In the genomic region with DNA sequence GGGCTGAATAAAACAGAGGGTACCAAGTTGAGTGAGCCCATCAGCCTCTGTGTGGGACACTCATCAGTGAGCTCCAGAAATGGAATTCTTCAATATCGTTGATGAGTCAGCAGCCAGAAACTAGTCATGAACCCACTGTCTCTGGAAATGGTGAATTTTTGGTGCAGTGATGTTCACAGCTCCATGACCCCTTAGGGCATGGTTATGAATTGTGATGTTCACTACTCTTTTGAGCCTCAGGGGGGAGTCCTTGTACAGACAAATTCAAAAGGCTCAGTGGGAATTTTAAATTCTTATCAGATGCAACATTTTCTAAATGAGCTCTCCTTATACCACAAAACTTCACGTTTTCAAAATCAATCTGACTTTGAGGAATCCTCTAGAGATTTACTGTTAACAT, we compare ENCODE assay signal across 8 cellular contexts.
DNase-seq lines count a peak whose midpoint lies in the region; ATAC-seq, FAIRE-seq and TF ChIP-seq lines count a peak whose summit lies in the region.

No MANE protein-coding gene starts in this region.

- H3K23ac ChIP-seq in H1 (ENCODE audit: insufficient read length) (no peak overlapping the region), trophoblast cell (ENCODE audit: low read length) (no peak overlapping the region)

- H3K27ac ChIP-seq in H1 (ENCODE audit: low read depth, low read length) (no peak overlapping the region), trophoblast cell (ENCODE audit: low read depth, low read length) (no peak overlapping the region)

- TF ChIP-seq POLR2A in H1 (IDR thresholded peaks at IDR 0.05; ENCODE audit: control extremely low read depth in 1 of 2, low read depth in 2 of 2, low read length in 2 of 2) = no peak

- H2BK5ac ChIP-seq in H1 (ENCODE audit: low read depth, low read length) (no peak overlapping the region), trophoblast cell (ENCODE audit: low read depth, low read length, poor library complexity) (no peak overlapping the region)

- no peak overlapping the region for H3K56ac ChIP-seq in H1 (replicated peaks; ENCODE audit: insufficient read length, low read depth, low read length)

- H3K79me1 ChIP-seq in H1 (ENCODE audit: low read depth, low read length) (no peaks in the 10 kb centered on the region), trophoblast cell (ENCODE audit: low read length) (no peaks in the 10 kb centered on the region)

- peak; percentile 66 for ATAC-seq in GM21529 (IDR thresholded peaks at IDR 0.05; ENCODE audit: unreplicated experiment)
- no peak for ATAC-seq in GM18502 (IDR thresholded peaks at IDR 0.05; ENCODE audit: poor library complexity, unreplicated experiment)
- ATAC-seq in GM19395 (IDR thresholded peaks at IDR 0.05; ENCODE audit: unreplicated experiment) = no peak

- no peak overlapping the region for H2BK20ac ChIP-seq in H1 (ENCODE audit: low read length)

- no peak overlapping the region for H2BK15ac ChIP-seq in H1 (ENCODE audit: low read length)

- H2BK12ac ChIP-seq in H1 (ENCODE audit: low read depth, low read length) = no peak overlapping the region
- H2BK12ac ChIP-seq in trophoblast cell (ENCODE audit: low read length) = no peak overlapping the region

- H3K9me3 ChIP-seq in H1 (ENCODE audit: insufficient read depth in 2 of 2, low read depth in 1 of 2, low read length in 1 of 2) (no peaks in the 10 kb centered on the region), trophoblast cell (ENCODE audit: insufficient read depth, low read depth, low read length) (no peaks in the 10 kb centered on the region)

- no peak overlapping the region for H3K4me3 ChIP-seq in H1 (ENCODE audit: extremely low read depth in 1 of 4, insufficient read depth in 2 of 4, low read depth in 3 of 4, low read length in 4 of 4)
- no peak overlapping the region for H3K4me3 ChIP-seq in trophoblast cell (ENCODE audit: low read depth, low read length)

- no peak overlapping the region for H2AK5ac ChIP-seq in H1 (ENCODE audit: low read depth, low read length)
- no peak overlapping the region for H2AK5ac ChIP-seq in trophoblast cell (ENCODE audit: low read length)

- CTCF ChIA-PET in H1 (lab: Charles Lee; ENCODE audit: partially characterized antibody) = interaction anchor here (0.6 to 4.2 kb wide), 62 partner anchors 9 to 808 kb away, joined by 3 to 44 read pairs (median 4); no protein-coding TSS in a partner anchor

- TF ChIP-seq EP300 in H1 (IDR thresholded peaks at IDR 0.05; ENCODE audit: borderline replicate concordance in 1 of 2, low read depth in 2 of 2, low read length in 2 of 2) = no peak

- H3K18ac ChIP-seq in H1 (ENCODE audit: extremely low read depth, low read length) = no peak overlapping the region
- no peak overlapping the region for H3K18ac ChIP-seq in trophoblast cell (ENCODE audit: low read length)

- 91% methylated on average over 2 of the region's 2 CpGs; no CpG with 5 or more reads in 1 of the 2 experiments for WGBS in H1 (ENCODE audit: extremely low coverage in 1 of 2, insufficient coverage in 1 of 2, insufficient read length in 1 of 2, insufficient replicate concordance in 2 of 2, low coverage in 1 of 2, low lambda C conversion rate in 2 of 2, missing lambda C conversion rate in 1 of 2), 2 experiments
- no CpG with 5 or more reads among the region's 2 CpGs for whole genome bisulfite sequencing in trophoblast cell (ENCODE audit: extremely low coverage, insufficient coverage, insufficient read length)

- H3K4me2 ChIP-seq in H1 (ENCODE audit: insufficient read depth in 1 of 2, low read depth in 2 of 2, low read length in 2 of 2) (no peak overlapping the region), trophoblast cell (ENCODE audit: low read length) (no peak overlapping the region)

- H3K4me1 ChIP-seq in H1 (replicated peaks in 1 of 4; ENCODE audit: control insufficient read depth in 3 of 4, insufficient read depth in 4 of 4, low read length in 3 of 4) = peaks cover 0 to 7% (median 0%) of the 10 kb centered on the region in 4 experiments; a peak in 3 of 7 replicates
- H3K4me1 ChIP-seq in trophoblast cell (ENCODE audit: control insufficient read depth in 1 of 2, insufficient read depth in 2 of 2, low read length in 2 of 2) = no peaks in the 10 kb centered on the region

- no peaks in the 10 kb centered on the region for H3K27me3 ChIP-seq in H1 (replicated peaks in 1 of 4; ENCODE audit: control insufficient read depth in 3 of 4, extremely low read depth in 1 of 4, insufficient read depth in 3 of 4, low read length in 3 of 4)
- H3K27me3 ChIP-seq in trophoblast cell (ENCODE audit: insufficient read depth, low read length) = no peaks in the 10 kb centered on the region

- peak in 2 of 3 experiments; percentile 53 to 61; a peak in 3 of 4 replicates for TF ChIP-seq CTCF in H1 (IDR thresholded peaks at IDR 0.05; ENCODE audit: control extremely low read depth in 1 of 3, insufficient read depth in 1 of 3, low read depth in 1 of 3, low read length in 3 of 3)

- no peaks in the 10 kb centered on the region for H3K79me2 ChIP-seq in H1 (ENCODE audit: control insufficient read depth in 1 of 2, insufficient read depth in 2 of 2, low read length in 2 of 2)
- H3K79me2 ChIP-seq in trophoblast cell (ENCODE audit: control insufficient read depth, insufficient read depth, low read length, poor library complexity) = no peaks in the 10 kb centered on the region

- H4K91ac ChIP-seq in H1 (replicated peaks; ENCODE audit: insufficient read length, low read length) (no peak overlapping the region), trophoblast cell (ENCODE audit: low read depth, low read length) (no peak overlapping the region)

- H4K5ac ChIP-seq in H1 (ENCODE audit: insufficient read length, low read depth, low read length) = no peak overlapping the region

- no peaks in the 10 kb centered on the region for H4K20me1 ChIP-seq in H1 (replicated peaks in 1 of 2; ENCODE audit: control insufficient read depth in 1 of 2, insufficient read depth in 2 of 2, low read length in 2 of 2)

- peak; percentile 92 for FAIRE-seq in H1 (lab: Jason Lieb, UNC)

- H4K12ac ChIP-seq in trophoblast cell (ENCODE audit: low read depth, low read length) = no peak overlapping the region

- H4K8ac ChIP-seq in H1 (ENCODE audit: extremely low read depth, insufficient read depth, low read length) (no peak overlapping the region), trophoblast cell (ENCODE audit: low read depth, low read length) (no peak overlapping the region)

- no peaks in the 10 kb centered on the region; a peak in 1 of 8 replicates for H3K36me3 ChIP-seq in H1 (ENCODE audit: control insufficient read depth in 2 of 4, insufficient read depth in 4 of 4, low read length in 3 of 4)
- H3K36me3 ChIP-seq in trophoblast cell (ENCODE audit: control insufficient read depth in 1 of 2, insufficient read depth in 2 of 2, low read length in 2 of 2) = no peaks in the 10 kb centered on the region

- H3K23me2 ChIP-seq in H1 (ENCODE audit: low read depth, low read length) = no peaks in the 10 kb centered on the region

- no peak overlapping the region for H2AFZ ChIP-seq in H1 (ENCODE audit: low read length)
- no peak overlapping the region for H2AFZ ChIP-seq in trophoblast cell (ENCODE audit: insufficient read depth, low read length, poor library complexity)

- no peak overlapping the region for H2BK120ac ChIP-seq in H1 (replicated peaks; ENCODE audit: low read depth, low read length)
- H2BK120ac ChIP-seq in trophoblast cell (ENCODE audit: insufficient read depth, low read length, poor library complexity) = no peak overlapping the region

- DNase-seq in AML-193 (lab: John Stamatoyannopoulos, UW) (peak; percentile 11 to 14), NCI-H460 (ENCODE audit: extremely low read depth, low read depth) (peak; percentile 16), H1 (ENCODE audit: low read depth in 1 of 2, low spot score in 2 of 2) (no peak), trophoblast cell (peak; percentile 13 to 62)
- DNase-seq in activated CD4-positive, alpha-beta T cell treated with anti-CD3 and anti-CD28 coated beads for 1 hour = no peak

- POLR2A ChIA-PET in H1 (lab: Charles Lee; ENCODE audit: partially characterized antibody) = interaction anchor here (0.8 kb wide), 1 partner anchor 230 kb away, joined by 3 read pairs; no protein-coding TSS in a partner anchor

- H3K4ac ChIP-seq in H1 (replicated peaks; ENCODE audit: insufficient read length, low read depth, low read length) = no peak overlapping the region
- no peak overlapping the region for H3K4ac ChIP-seq in trophoblast cell (ENCODE audit: low read depth, low read length)

- H3K9ac ChIP-seq in H1 (replicated peaks in 1 of 4; ENCODE audit: extremely low read depth in 1 of 4, low read depth in 3 of 4, low read length in 3 of 4) (no peak overlapping the region), trophoblast cell (ENCODE audit: low read length) (no peak overlapping the region)

- peak; percentile 74 to 77 for TF ChIP-seq RAD21 in H1 (IDR thresholded peaks at IDR 0.05 in 1 of 2, conservative IDR thresholded peaks at IDR 0.05 in 1 of 2; ENCODE audit: low read depth in 2 of 2, low read length in 2 of 2)

- H3K14ac ChIP-seq in H1 (ENCODE audit: insufficient read length) = no peak overlapping the region
- H3K14ac ChIP-seq in trophoblast cell (ENCODE audit: low read length) = no peak overlapping the region

TF ChIP-seq in H1, 55 proteins besides CTCF, POLR2A, EP300 and RAD21 (continues in another document):
- TF ChIP-seq TBP (IDR thresholded peaks at IDR 0.05; ENCODE audit: low read depth, low read length) (no peak), HDAC6 (IDR thresholded peaks at IDR 0.05; ENCODE audit: low read depth, low read length) (no peak), CREB1 (IDR thresholded peaks at IDR 0.05) (no peak), SIX5 (IDR thresholded peaks at IDR 0.05; ENCODE audit: low read depth, low read length) (no peak), MAFK (IDR thresholded peaks at IDR 0.05; ENCODE audit: low read depth, low read length) (no peak), SUZ12 (IDR thresholded peaks at IDR 0.05; ENCODE audit: low read length) (no peak)

Comparison
In these comparisons a context has a peak if more than half of its experiments do, and no peak if none do; other contexts are left out.
1. DNase-seq: peak in AML-193 (2 of 2), NCI-H460 (single experiment) and trophoblast cell (2 of 2); none in H1 (0 of 2) and activated CD4-positive, alpha-beta T cell treated with anti-CD3 and anti-CD28 coated beads for 1 hour (single experiment).